ENCODE assay signal across 1 cellular context in genomic region chr1:220089650-220090556, GRCh38.
A peak's percentile ranks its signal among the peaks of the same experiment; 100 is the strongest.
TF ChIP-seq lines count a peak whose summit lies in the region.

TSS of gene BPNT1 (minus strand) at chr1:220089788. CDS start at chr1:220079846, 9,942 bp downstream.

TF ChIP-seq in WTC11, 78 proteins besides CTCF, POLR2A, EP300 and RAD21 (continued from another document):
- no peak for TF ChIP-seq ERG (CRISPR knock-in tag; IDR thresholded peaks at IDR 0.05)
- TF ChIP-seq CBFB (CRISPR knock-in tag; IDR thresholded peaks at IDR 0.05; ENCODE audit: low read depth): no peak
- no peak for TF ChIP-seq ZNF425 (CRISPR knock-in tag; conservative IDR thresholded peaks at IDR 0.05)
- 0 out of 2 replicates have a peak, but pooled peaks have one; percentile 12 for TF ChIP-seq ZNF532 (CRISPR knock-in tag; IDR thresholded peaks at IDR 0.05; ENCODE audit: borderline replicate concordance)
- TF ChIP-seq PRDM15 (CRISPR knock-in tag; IDR thresholded peaks at IDR 0.05): peak; percentile 99
- TF ChIP-seq FOXP1 (CRISPR knock-in tag; IDR thresholded peaks at IDR 0.05; ENCODE audit: borderline replicate concordance): no peak
- TF ChIP-seq ARID4B (CRISPR knock-in tag; IDR thresholded peaks at IDR 0.05; ENCODE audit: borderline replicate concordance): no peak
- TF ChIP-seq GABPB1 (CRISPR knock-in tag; IDR thresholded peaks at IDR 0.05): 0 out of 2 replicates have a peak, but pooled peaks have one; percentile 27
